2 cellular contexts compared by ENCODE assay signal in genomic region chr12:109538191-109538863, GRCh38.
TF ChIP-seq lines count a peak whose summit lies in the region.

No MANE protein-coding gene starts in this region.

TF ChIP-seq in IMR-90, 13 proteins besides CTCF, POLR2A, EP300 and RAD21:
- TF ChIP-seq CHD1 (IDR thresholded peaks at IDR 0.05; ENCODE audit: low read depth, low read length): no peak
- no peak for TF ChIP-seq MXI1 (IDR thresholded peaks at IDR 0.05; ENCODE audit: borderline replicate concordance, low read depth, low read length)
- TF ChIP-seq MAZ (IDR thresholded peaks at IDR 0.05; ENCODE audit: borderline replicate concordance, low read depth, low read length): no peak
- no peak for TF ChIP-seq USF2 (IDR thresholded peaks at IDR 0.05; ENCODE audit: low read depth, low read length)
- no peak for TF ChIP-seq CEBPB (IDR thresholded peaks at IDR 0.05; ENCODE audit: low read depth, low read length)
- no peak for TF ChIP-seq FOS (IDR thresholded peaks at IDR 0.05; ENCODE audit: low read depth, low read length)
- no peak for TF ChIP-seq RFX5 (IDR thresholded peaks at IDR 0.05; ENCODE audit: low read depth, low read length)
- TF ChIP-seq BHLHE40 (IDR thresholded peaks at IDR 0.05; ENCODE audit: low read depth, low read length): no peak
- no peak for TF ChIP-seq RCOR1 (IDR thresholded peaks at IDR 0.05; ENCODE audit: insufficient replicate concordance, low read length)
- TF ChIP-seq NFE2L2 (IDR thresholded peaks at IDR 0.05; ENCODE audit: low read depth, low read length): no peak
- TF ChIP-seq ELK1 (IDR thresholded peaks at IDR 0.05; ENCODE audit: borderline replicate concordance, low read depth, low read length): no peak
- TF ChIP-seq SMC3 (IDR thresholded peaks at IDR 0.05; ENCODE audit: low read depth, low read length): no peak
- no peak for TF ChIP-seq MAFK (IDR thresholded peaks at IDR 0.05; ENCODE audit: low read depth, low read length)
TF ChIP-seq in IMR-90: peak in this region for 0.

TF ChIP-seq in SK-N-SH, 30 proteins besides CTCF, POLR2A, EP300 and RAD21:
- TF ChIP-seq NRF1 (IDR thresholded peaks at IDR 0.05; ENCODE audit: low read depth, low read length) (no peak), TAF1 (IDR thresholded peaks at IDR 0.05; ENCODE audit: borderline replicate concordance, low read depth, low read length) (no peak), MXI1 (IDR thresholded peaks at IDR 0.05; ENCODE audit: low read depth, low read length) (peak; percentile 39; the same call in 1 of the 2 replicates), IRF3 (IDR thresholded peaks at IDR 0.05; ENCODE audit: low read depth, low read length) (no peak), SMC3 (IDR thresholded peaks at IDR 0.05; ENCODE audit: low read depth, low read length) (peak; percentile 19; the same call in 1 of the 2 replicates), TEAD4 (IDR thresholded peaks at IDR 0.05; ENCODE audit: borderline replicate concordance, insufficient read depth) (no peak), RCOR1 (IDR thresholded peaks at IDR 0.05; ENCODE audit: low read length) (peak; percentile 91), FOXJ3 (CRISPR knock-in tag; IDR thresholded peaks at IDR 0.05) (peak; percentile 64; the same call in 1 of the 2 replicates), JUND (IDR thresholded peaks at IDR 0.05) (no peak), MEF2A (IDR thresholded peaks at IDR 0.05; ENCODE audit: borderline replicate concordance, low read depth) (no peak), MAX (IDR thresholded peaks at IDR 0.05; ENCODE audit: low read depth) (no peak), ELF1 (IDR thresholded peaks at IDR 0.05) (no peak), NFIC (IDR thresholded peaks at IDR 0.05; ENCODE audit: borderline replicate concordance) (no peak), GATA2 (CRISPR knock-in tag; IDR thresholded peaks at IDR 0.05) (peak; percentile 74), FOSL2 (IDR thresholded peaks at IDR 0.05; ENCODE audit: borderline replicate concordance, low read depth) (no peak), REST (IDR thresholded peaks at IDR 0.05; ENCODE audit: low read depth, low read length) (no peak), POLR2AphosphoS5 (IDR thresholded peaks at IDR 0.05; ENCODE audit: low read depth, low read length) (no peak), USF1 (IDR thresholded peaks at IDR 0.05; ENCODE audit: borderline replicate concordance, low read depth) (no peak), CHD2 (IDR thresholded peaks at IDR 0.05; ENCODE audit: low read length, partially characterized antibody) (peak; percentile 55), EZH2phosphoT487 (IDR thresholded peaks at IDR 0.05; ENCODE audit: borderline replicate concordance, low read depth) (no peak), SIN3A (IDR thresholded peaks at IDR 0.05; ENCODE audit: borderline replicate concordance, low read depth, low read length) (no peak), PBX3 (IDR thresholded peaks at IDR 0.05) (no peak), GABPA (IDR thresholded peaks at IDR 0.05; ENCODE audit: low read depth) (no peak), RFX5 (IDR thresholded peaks at IDR 0.05; ENCODE audit: low read length) (no peak), FOXM1 (IDR thresholded peaks at IDR 0.05; ENCODE audit: low read depth) (no peak), RXRA (IDR thresholded peaks at IDR 0.05; ENCODE audit: borderline replicate concordance, low read depth) (no peak), ZBTB33 (IDR thresholded peaks at IDR 0.05; ENCODE audit: borderline replicate concordance, low read depth) (no peak), TCF12 (IDR thresholded peaks at IDR 0.05) (no peak), YY1 (IDR thresholded peaks at IDR 0.05; ENCODE audit: low read depth) (no peak), USF2 (IDR thresholded peaks at IDR 0.05; ENCODE audit: borderline replicate concordance, low read depth, low read length) (no peak)
